ENCODE assay signal across 9 cellular contexts in the genomic region with DNA sequence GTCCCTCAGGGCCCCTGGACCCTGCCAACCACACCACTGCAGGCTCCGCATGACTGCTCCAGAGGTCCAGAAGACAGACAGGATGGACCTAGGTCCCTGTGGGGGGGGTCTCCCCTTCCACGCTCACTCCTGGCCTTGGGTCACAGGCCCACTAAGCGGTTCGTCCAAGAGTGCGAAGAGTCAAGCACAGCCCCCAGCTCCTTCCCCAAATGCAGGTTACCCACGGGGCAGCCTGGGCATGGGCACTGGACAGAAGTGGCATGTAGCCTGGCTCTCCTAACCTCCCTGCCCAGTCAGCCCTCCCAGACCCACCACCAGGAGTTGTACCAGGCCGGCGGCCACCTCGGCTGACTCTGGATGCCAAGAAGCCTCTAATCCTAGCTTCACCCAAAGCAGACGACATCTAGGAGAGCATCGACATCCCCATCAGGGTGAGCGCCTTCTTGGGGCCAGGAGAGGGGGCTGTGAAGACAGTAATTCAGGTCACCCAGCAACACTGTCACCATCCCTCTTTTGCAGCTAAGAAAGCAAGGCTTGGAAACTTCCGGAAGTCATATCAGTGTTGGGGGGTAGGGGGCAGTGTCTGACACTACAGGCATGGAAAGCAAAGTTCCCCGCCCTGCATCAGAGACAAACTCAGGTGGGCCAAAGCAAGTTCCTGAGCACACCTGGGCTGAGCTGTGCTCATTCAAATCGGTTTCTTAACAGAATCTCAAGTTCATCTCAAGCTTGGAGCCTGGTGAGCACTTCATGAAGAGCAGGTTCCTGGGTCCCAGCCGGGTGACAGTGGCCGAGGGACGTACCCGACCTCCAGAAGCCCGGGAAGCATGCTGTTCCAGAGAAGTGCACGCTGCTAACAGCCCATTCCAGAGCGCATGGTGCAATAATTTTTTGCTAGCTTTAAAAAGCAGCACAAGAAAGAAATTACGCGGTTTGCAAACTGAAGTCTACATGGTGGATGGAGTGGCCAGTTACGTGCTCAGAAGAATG.
DNase-seq lines count a peak whose midpoint lies in the region; ATAC-seq, FAIRE-seq and TF ChIP-seq lines count a peak whose summit lies in the region.
"Had no signal": no experiment of that assay in that cellular context is flagged by ENCODE, and none has a peak within 500 bp of the region (broad histone marks: within the 10 kb centered on the region; RNA-seq: fewer than 3 reads in every experiment).

No MANE protein-coding gene starts in this region.

- H3K27me3 Mint-ChIP-seq in osteocyte (ENCODE audit: unreplicated experiment): no peaks in the 10 kb centered on the region

- TF ChIP-seq POLR2A in GM12892 (IDR thresholded peaks at IDR 0.05; ENCODE audit: low read depth, low read length): no peak
- TF ChIP-seq POLR2A in Raji (IDR thresholded peaks at IDR 0.05; ENCODE audit: insufficient read depth, low read depth, low read length): 0 out of 2 replicates have a peak, but pooled peaks have one; percentile 18

- peak; percentile 12 for TF ChIP-seq CTCF in osteocyte (IDR thresholded peaks at IDR 0.05)

- no peaks in the 10 kb centered on the region for H3K4me1 Mint-ChIP-seq in osteocyte (ENCODE audit: unreplicated experiment)

- H3K9me3 Mint-ChIP-seq in osteocyte (ENCODE audit: unreplicated experiment): no peaks in the 10 kb centered on the region

- no peak overlapping the region for H3K27ac Mint-ChIP-seq in osteocyte (ENCODE audit: unreplicated experiment)

- ATAC-seq in HG02610 (IDR thresholded peaks at IDR 0.05; ENCODE audit: unreplicated experiment) (no peak), GM19328 (IDR thresholded peaks at IDR 0.05; ENCODE audit: unreplicated experiment) (no peak), HG02852 (IDR thresholded peaks at IDR 0.05; ENCODE audit: unreplicated experiment) (no peak)

- H3K4me3 Mint-ChIP-seq in osteocyte (ENCODE audit: unreplicated experiment): no peak overlapping the region

- FAIRE-seq in GM12892 (lab: Jason Lieb, UNC): peak; percentile 90
- FAIRE-seq: endometrium had no signal

- H3K27ac ChIP-seq in caudate nucleus (ENCODE audit: low read depth, low read length): peak overlapping the region; percentile 38

- no peak for DNase-seq in GM12892 (ENCODE audit: insufficient read length)
- DNase-seq in caudate nucleus (lab: John Stamatoyannopoulos, UW): peak in 1 of 61 donors; percentile 33
- no peak for DNase-seq in osteocyte (ENCODE audit: extremely low spot score, unreplicated experiment)
- DNase-seq in cerebellar cortex (ENCODE audit: low spot score): no peak

- H3K36me3 Mint-ChIP-seq in osteocyte (ENCODE audit: unreplicated experiment): no peaks in the 10 kb centered on the region
